24 cellular contexts compared by ENCODE assay signal in the genomic region with DNA sequence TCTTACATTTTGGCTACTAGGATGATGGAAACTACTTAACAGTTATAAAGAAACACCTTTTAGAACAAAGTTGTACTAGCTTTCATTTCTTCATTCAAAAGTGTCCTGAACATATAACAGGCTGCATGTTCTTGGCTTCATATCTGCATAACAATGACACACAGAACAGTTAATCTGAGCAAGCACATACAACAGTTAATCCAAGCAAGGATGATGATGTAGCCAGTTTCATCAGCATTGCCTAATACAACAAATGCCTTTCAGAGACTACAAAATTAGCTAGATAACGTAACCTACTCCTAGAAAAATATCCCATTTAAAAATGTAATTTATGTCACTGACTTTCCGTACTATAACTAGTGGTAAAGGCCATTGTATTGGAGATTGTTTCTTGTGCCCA.
DNase-seq lines count a peak whose midpoint lies in the region; ATAC-seq and TF ChIP-seq lines count a peak whose summit lies in the region.
"Had no signal": no experiment of that assay in that cellular context is flagged by ENCODE, and none has a peak within 500 bp of the region (broad histone marks: within the 10 kb centered on the region; RNA-seq: fewer than 3 reads in every experiment).

No MANE protein-coding gene starts in this region.

- intact Hi-C loops in ovary (cut with DNase I), result no loop called here

- WGBS in ovary, 3 donors, result 93 to 98% (median 97%) methylated on average over 2 of the region's 2 CpGs

- H3K36me3 ChIP-seq in HEK293 (ENCODE audit: control insufficient read depth in 2 of 2, insufficient read depth in 1 of 2, low read length in 2 of 2), result no peaks in the 10 kb centered on the region
- no peaks in the 10 kb centered on the region for H3K36me3 ChIP-seq in ovary
- H3K36me3 ChIP-seq: BE2C had no signal

- no peak overlapping the region for H3K27ac ChIP-seq in HEK293 (ENCODE audit: extremely low read depth, low read depth, low read length)
- H3K27ac ChIP-seq in ovary, result no peak overlapping the region
- H3K27ac ChIP-seq: A549; BLaER1 treated with 17β-estradiol and CSF1 and Interleukin-3, amounts not matched to agents 10 nM and 100 nM had no signal

- H3K4me1 ChIP-seq in HEK293 (ENCODE audit: control insufficient read depth, insufficient read depth, low read length), result peaks cover 6% of the 10 kb centered on the region; the same call in 1 of the 2 replicates
- H3K4me1 ChIP-seq in ovary (ENCODE audit: insufficient read depth), result peaks cover 3% of the 10 kb centered on the region
- H3K4me1 ChIP-seq: BE2C had no signal

- no peak for TF ChIP-seq POLR2A in ovary (IDR thresholded peaks at IDR 0.05)

- H3K27me3 ChIP-seq in ovary, result no peaks in the 10 kb centered on the region
- H3K27me3 ChIP-seq: BE2C; BLaER1 treated with 17β-estradiol and CSF1 and Interleukin-3, amounts not matched to agents 10 nM and 100 nM had no signal

- TF ChIP-seq EP300 in ovary (IDR thresholded peaks at IDR 0.05), result no peak

- H3K9me3 ChIP-seq in HEK293 (ENCODE audit: control insufficient read depth, insufficient read depth, low read depth, low read length) (no peaks in the 10 kb centered on the region), ovary (no peaks in the 10 kb centered on the region)
- H3K9me3 ChIP-seq: A549, BE2C had no signal

- DNase-seq in fibroblast of the aortic adventitia (ENCODE audit: low read depth) (peak; percentile 29), iris pigment epithelial cell (ENCODE audit: low read depth) (peak; percentile 62), GM20000 (ENCODE audit: low spot score) (no peak), ovary (no peak)
- DNase-seq: 8988T; ACHN; AML-193; BE2C; CD4-positive, alpha-beta T cell; CD8-positive, alpha-beta memory T cell; DMS 273 treated with DMSO at 0.1 percent for 48 hours; DMS79; EL; GDM1; H9; HFFc6 had no signal

- CTCF ChIA-PET in HEK293 (lab: Yijun Ruan, JAX), result interaction anchor here (0.8 to 1.2 kb wide), 2 partner anchors 53 to 1050 kb away, joined by 3 to 4 read pairs; no protein-coding TSS in a partner anchor

- no peak overlapping the region for H3K4me3 ChIP-seq in HEK293 (ENCODE audit: low read depth, low read length)
- H3K4me3 ChIP-seq in fibroblast of the aortic adventitia (ENCODE audit: low read depth, low read length), result no peak overlapping the region
- no peak overlapping the region for H3K4me3 ChIP-seq in ovary
- H3K4me3 ChIP-seq: A549; BLaER1 treated with 17β-estradiol and CSF1 and Interleukin-3, amounts not matched to agents 10 nM and 100 nM; GM12878; GM23338 had no signal

- POLR2A ChIA-PET in HEK293 (lab: Yijun Ruan, JAX), result no interaction called here

- TF ChIP-seq CTCF in HEK293 (tag by site-specific recombination; IDR thresholded peaks at IDR 0.05) (no peak), fibroblast of the aortic adventitia (IDR thresholded peaks at IDR 0.05; ENCODE audit: insufficient read depth, low read length) (no peak), GM20000 (IDR thresholded peaks at IDR 0.05; ENCODE audit: extremely low read depth, missing control alignments) (no peak), ovary (IDR thresholded peaks at IDR 0.05) (no peak)

- ATAC-seq in HG03469 (IDR thresholded peaks at IDR 0.05; ENCODE audit: unreplicated experiment) (no peak), GM21423 (IDR thresholded peaks at IDR 0.05; ENCODE audit: unreplicated experiment) (no peak)
- ATAC-seq: A549, GM12878, GM23338, HCT116 had no signal

TF ChIP-seq in HEK293, 187 proteins besides CTCF, POLR2A, EP300 and RAD21:
- TF ChIP-seq, protein P1, sequence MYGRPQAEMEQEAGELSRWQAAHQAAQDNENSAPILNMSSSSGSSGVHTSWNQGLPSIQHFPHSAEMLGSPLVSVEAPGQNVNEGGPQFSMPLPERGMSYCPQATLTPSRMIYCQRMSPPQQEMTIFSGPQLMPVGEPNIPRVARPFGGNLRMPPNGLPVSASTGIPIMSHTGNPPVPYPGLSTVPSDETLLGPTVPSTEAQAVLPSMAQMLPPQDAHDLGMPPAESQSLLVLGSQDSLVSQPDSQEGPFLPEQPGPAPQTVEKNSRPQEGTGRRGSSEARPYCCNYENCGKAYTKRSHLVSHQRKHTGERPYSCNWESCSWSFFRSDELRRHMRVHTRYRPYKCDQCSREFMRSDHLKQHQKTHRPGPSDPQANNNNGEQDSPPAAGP (tag by site-specific recombination; IDR thresholded peaks at IDR 0.05), result no peak
- 0 out of 2 replicates have a peak, but pooled peaks have one; percentile 14 for TF ChIP-seq ZNF677 (tag by site-specific recombination; IDR thresholded peaks at IDR 0.05)
- TF ChIP-seq, protein P2, sequence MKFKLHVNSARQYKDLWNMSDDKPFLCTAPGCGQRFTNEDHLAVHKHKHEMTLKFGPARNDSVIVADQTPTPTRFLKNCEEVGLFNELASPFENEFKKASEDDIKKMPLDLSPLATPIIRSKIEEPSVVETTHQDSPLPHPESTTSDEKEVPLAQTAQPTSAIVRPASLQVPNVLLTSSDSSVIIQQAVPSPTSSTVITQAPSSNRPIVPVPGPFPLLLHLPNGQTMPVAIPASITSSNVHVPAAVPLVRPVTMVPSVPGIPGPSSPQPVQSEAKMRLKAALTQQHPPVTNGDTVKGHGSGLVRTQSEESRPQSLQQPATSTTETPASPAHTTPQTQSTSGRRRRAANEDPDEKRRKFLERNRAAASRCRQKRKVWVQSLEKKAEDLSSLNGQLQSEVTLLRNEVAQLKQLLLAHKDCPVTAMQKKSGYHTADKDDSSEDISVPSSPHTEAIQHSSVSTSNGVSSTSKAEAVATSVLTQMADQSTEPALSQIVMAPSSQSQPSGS (tag by site-specific recombination; IDR thresholded peaks at IDR 0.05; ENCODE audit: low read depth), result no peak
- no peak for TF ChIP-seq ZNF292 (tag by site-specific recombination; IDR thresholded peaks at IDR 0.05; ENCODE audit: borderline replicate concordance, low read depth)
TF ChIP-seq in HEK293: peak in this region for 1.

Comparison
In these comparisons a context has a peak if more than half of its experiments do, and no peak if none do; other contexts are left out.
1. DNase-seq: peak in fibroblast of the aortic adventitia (single experiment) and iris pigment epithelial cell (single experiment); none in GM20000 (single experiment) and ovary (0 of 5).